In the genomic region with DNA sequence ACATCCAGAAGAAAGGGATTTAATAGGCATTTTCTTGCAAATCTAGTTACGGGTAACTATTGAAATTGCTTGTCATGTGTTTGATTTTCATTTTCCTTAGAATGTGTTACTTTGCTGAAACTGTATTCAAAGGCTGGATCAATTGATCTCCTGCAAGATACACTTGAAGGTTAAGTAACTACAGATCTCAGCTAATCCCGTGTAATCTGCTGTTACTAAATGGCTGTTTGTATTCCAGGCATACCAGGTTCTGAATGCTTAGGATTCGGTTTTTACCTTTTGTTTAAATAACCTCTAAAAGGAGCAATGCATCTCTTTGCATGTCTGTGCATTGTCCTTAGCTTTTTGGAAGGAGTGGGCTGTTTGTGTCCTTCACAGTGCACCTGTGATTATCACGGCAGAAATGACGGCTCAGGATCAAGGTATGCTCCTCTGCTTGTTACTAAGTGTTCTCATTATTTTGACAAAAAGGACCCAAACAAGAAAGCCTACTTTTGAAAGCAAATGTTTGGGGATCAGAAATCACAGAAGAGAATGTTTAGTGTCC, we compare ENCODE assay signal across 26 cellular contexts. TPM values are rescaled to one million over a fixed set of nuclear protein-coding genes. Genes with fewer than 3 reads are reported as not detected.
"Had no signal": no experiment of that assay in that cellular context is flagged by ENCODE, and none has a peak within 500 bp of the region (broad histone marks: within the 10 kb centered on the region; RNA-seq: fewer than 3 reads in every experiment).

Gene LRIT3, plus strand, starts transcription at position 212 of the 547 bp plus-strand sequence. Its CDS starts 95 bp downstream, at position 307.

- DNase-seq: activated CD4-positive, alpha-beta T cell treated with anti-CD3 and anti-CD28 coated beads for 36 hours; activated CD4-positive, alpha-beta T cell treated with anti-CD3 and anti-CD28 coated beads, Interleukin-2, amount 50 U/mL, for 1 hour; activated CD4-positive, CD25-positive, alpha-beta regulatory T cell; activated CD8-positive, alpha-beta memory T cell treated with anti-CD3 and anti-CD28 coated beads, Interleukin-2, amount 50 U/mL, for 4 hours; activated CD8-positive, alpha-beta T cell treated with anti-CD3 and anti-CD28 coated beads for 36 hours; activated gamma-delta T cell treated with Interleukin-2 at 50 U/mL for 16 hours; activated naive CD4-positive, alpha-beta T cell treated with anti-CD3 and anti-CD28 coated beads, Interleukin-2, amount 10 ng/mL, durations not matched to agents 7 days and 5 days; activated naive CD8-positive, alpha-beta T cell treated with anti-CD3 and anti-CD28 coated beads for 36 hours; activated T-cell treated with anti-CD3 and anti-CD28 coated beads, Interleukin-2, amount 50 U/mL, for 72 hours; anterior cingulate cortex; central memory CD4-positive, alpha-beta T cell; Kasumi-1; NCI-H1105 treated with DMSO at 0.1 percent for 48 hours; NCI-H146; NCI-H187 treated with DMSO at 0.1 percent for 48 hours; NCI-H2081 treated with DMSO at 0.1 percent for 48 hours; NCI-H2227 treated with DMSO at 0.1 percent for 48 hours; NCI-H446 treated with DMSO at 0.1 percent for 48 hours; NCI-H524 treated with DMSO at 0.1 percent for 48 hours; NCI-H748 treated with DMSO at 0.1 percent for 48 hours; T-cell; T-helper 2 cell; T1000 had no signal

- H3K4me3 ChIP-seq: SK-N-MC had no signal

- ATAC-seq: activated CD4-positive, alpha-beta T cell treated with anti-CD3 and anti-CD28 coated beads for 36 hours; activated CD8-positive, alpha-beta T cell treated with anti-CD3 and anti-CD28 coated beads for 36 hours; activated T-cell treated with anti-CD3 and anti-CD28 coated beads, Interleukin-2, amount 50 U/mL, for 72 hours; Right ventricle myocardium inferior; T-cell had no signal

RNA-seq across cellular contexts. Expression of gene LRIT3, which starts in this region (rescaled TPM):
- total RNA-seq: Right ventricle myocardium inferior, RPMI7951 had no signal
